In genomic region chr11:104727095-104727494, GRCh38 we compare ENCODE assay signal across 20 cellular contexts.
DNase-seq lines count a peak whose midpoint lies in the region; ATAC-seq and TF ChIP-seq lines count a peak whose summit lies in the region.
"Had no signal": no experiment of that assay in that cellular context is flagged by ENCODE, and none has a peak within 500 bp of the region (broad histone marks: within the 10 kb centered on the region; RNA-seq: fewer than 3 reads in every experiment).

No MANE protein-coding gene starts in this region.

- H3K56ac ChIP-seq in H9 (ENCODE audit: insufficient read length, low read depth, low read length): no peak overlapping the region

- H2BK15ac ChIP-seq in H9 (ENCODE audit: low read depth, low read length): no peak overlapping the region

- H3K9me2 ChIP-seq in Loucy (replicated peaks; ENCODE audit: low read depth, low read length): no peaks in the 10 kb centered on the region
- H3K9me2 ChIP-seq in neural cell (ENCODE audit: insufficient read depth, low read length): no peaks in the 10 kb centered on the region

- no peak overlapping the region for H3K18ac ChIP-seq in H9 (ENCODE audit: insufficient read length, low read depth, low read length)

- H3K27me3 ChIP-seq in DND-41 (ENCODE audit: insufficient read depth, low read length, poor library complexity): no peaks in the 10 kb centered on the region
- H3K27me3 ChIP-seq in Loucy (ENCODE audit: insufficient read depth, low read length, poor library complexity, severe bottlenecking): no peaks in the 10 kb centered on the region
- H3K27me3 ChIP-seq in neural cell (ENCODE audit: insufficient read depth, low read depth, low read length): no peaks in the 10 kb centered on the region
- no peaks in the 10 kb centered on the region for H3K27me3 ChIP-seq in H9 (ENCODE audit: insufficient read depth, low read length)
- H3K27me3 ChIP-seq: BE2C, BLaER1 had no signal

- H3K27ac ChIP-seq in DND-41 (ENCODE audit: low read length) (no peak overlapping the region), neural cell (ENCODE audit: low read length) (peak overlapping the region; percentile 29), H9 (ENCODE audit: insufficient read length, low read depth, low read length) (no peak overlapping the region)
- H3K27ac ChIP-seq: BLaER1 had no signal

- no peak overlapping the region for H3K4me3 Mint-ChIP-seq in H9
- H3K4me3 Mint-ChIP-seq: CD14-positive monocyte; CD4-positive, alpha-beta memory T cell; CD4-positive, CD25-positive, alpha-beta regulatory T cell; CD8-positive, alpha-beta memory T cell had no signal

- H3K4me3 ChIP-seq in DND-41 (ENCODE audit: low read depth in 1 of 2, low read length in 2 of 2) (no peak overlapping the region), Loucy (ENCODE audit: low read length, poor library complexity, severe bottlenecking) (no peak overlapping the region), neural cell (ENCODE audit: low read length) (no peak overlapping the region)
- H3K4me3 ChIP-seq: BLaER1 had no signal

- H3K23me2 ChIP-seq in H9 (ENCODE audit: insufficient read length, low read depth, low read length, poor library complexity, severe bottlenecking): no peaks in the 10 kb centered on the region

- no peaks in the 10 kb centered on the region for H4K20me1 ChIP-seq in DND-41 (ENCODE audit: insufficient read depth, low read length)
- H4K20me1 ChIP-seq in Loucy (ENCODE audit: insufficient read depth, low read length, poor library complexity, severe bottlenecking): no peaks in the 10 kb centered on the region
- no peaks in the 10 kb centered on the region for H4K20me1 ChIP-seq in neural cell (ENCODE audit: insufficient read depth)
- H4K20me1 ChIP-seq in H9 (ENCODE audit: control insufficient read depth, insufficient read depth, insufficient read length): no peaks in the 10 kb centered on the region
- H4K20me1 ChIP-seq: BLaER1 had no signal

- H3F3A ChIP-seq in Loucy (ENCODE audit: low read depth): no peaks in the 10 kb centered on the region
- no peaks in the 10 kb centered on the region for H3F3A ChIP-seq in neural cell (ENCODE audit: insufficient read depth, low read length, poor library complexity, severe bottlenecking)

- no peak overlapping the region for H2BK20ac ChIP-seq in H9 (ENCODE audit: low read depth, low read length, poor library complexity, severe bottlenecking)

- DNase-seq in DND-41 (no peak), H9 (no peak), SKM-1 treated with dmso at 0.1 percent for 144 hours (lab: John Stamatoyannopoulos, UW; ENCODE audit: unreplicated experiment) (no peak)
- DNase-seq: 8988T; ACHN; BE2C; C1 segment of cervical spinal cord; CD4-positive, alpha-beta memory T cell; CD4-positive, CD25-positive, alpha-beta regulatory T cell; CD8-positive, alpha-beta memory T cell; COR-L47; DMS153; DMS53; DMS79; GF-D8 had no signal

- no peak overlapping the region for H2BK12ac ChIP-seq in H9 (ENCODE audit: insufficient read length, low read depth, low read length)

- H3K4me2 ChIP-seq in DND-41 (ENCODE audit: insufficient read depth, low read length): no peak overlapping the region
- H3K4me2 ChIP-seq in Loucy (ENCODE audit: low read depth, low read length, poor library complexity, severe bottlenecking): no peak overlapping the region
- H3K4me2 ChIP-seq in neural cell (ENCODE audit: low read length): no peak overlapping the region
- H3K4me2 ChIP-seq in H9 (ENCODE audit: insufficient read depth, insufficient read length, low read length): no peak overlapping the region
- H3K4me2 ChIP-seq: BLaER1 had no signal

- no peak overlapping the region for H3K4ac ChIP-seq in H9 (ENCODE audit: low read depth, low read length)

- H3K79me1 ChIP-seq in H9 (ENCODE audit: insufficient read depth, low read depth, low read length, poor library complexity, severe bottlenecking): no peaks in the 10 kb centered on the region

- no peak overlapping the region for H2BK5ac ChIP-seq in H9 (ENCODE audit: insufficient read length, low read length)

- no peaks in the 10 kb centered on the region for H3K27me3 Mint-ChIP-seq in H9 (ENCODE audit: low read depth)
- H3K27me3 Mint-ChIP-seq: CD4-positive, alpha-beta memory T cell; CD4-positive, CD25-positive, alpha-beta regulatory T cell; CD8-positive, alpha-beta memory T cell had no signal

- no peak overlapping the region for H3K23ac ChIP-seq in H9 (ENCODE audit: insufficient read length, low read depth, low read length)

- H3K9me3 ChIP-seq in DND-41 (ENCODE audit: insufficient read depth, low read length, severe bottlenecking) (peaks cover 12% of the 10 kb centered on the region), Loucy (ENCODE audit: insufficient read depth, low read depth, low read length) (peaks cover 8% of the 10 kb centered on the region; the same call in 1 of the 2 replicates), neural cell (ENCODE audit: low read length) (no peaks in the 10 kb centered on the region), H9 (ENCODE audit: control insufficient read depth, low read depth, low read length) (no peaks in the 10 kb centered on the region)
- H3K9me3 ChIP-seq: BE2C, BLaER1 had no signal

- ATAC-seq in DND-41 (ENCODE audit: insufficient read depth, low read depth) (no peak), HG03565 (IDR thresholded peaks at IDR 0.05; ENCODE audit: unreplicated experiment) (no peak)

- TF ChIP-seq CTCF in DND-41 (IDR thresholded peaks at IDR 0.05; ENCODE audit: borderline replicate concordance, extremely low read depth, low read length, poor library complexity, severe bottlenecking): no peak
- TF ChIP-seq CTCF in Loucy (conservative IDR thresholded peaks at IDR 0.05; ENCODE audit: low read length): no peak
- no peak for TF ChIP-seq CTCF in neural cell (IDR thresholded peaks at IDR 0.05; ENCODE audit: poor library complexity, severe bottlenecking)
- no peak for TF ChIP-seq CTCF in H9 (conservative IDR thresholded peaks at IDR 0.05)

- WGBS in H9 (ENCODE audit: extremely low coverage, insufficient read length, low lambda C conversion rate): no CpG with 5 or more reads among the region's 1 CpG

- H3K9ac ChIP-seq in DND-41 (ENCODE audit: low read depth, low read length) (no peak overlapping the region), Loucy (ENCODE audit: low read depth, low read length, poor library complexity, severe bottlenecking) (no peak overlapping the region), neural cell (ENCODE audit: low read length) (no peak overlapping the region), H9 (ENCODE audit: extremely low read depth, insufficient read length, low read length) (no peak overlapping the region)
- H3K9ac ChIP-seq: BLaER1 had no signal

- TF ChIP-seq RAD21 in neural cell (conservative IDR thresholded peaks at IDR 0.05): no peak

- H4K5ac ChIP-seq in H9 (ENCODE audit: insufficient read length, low read depth, low read length): no peak overlapping the region

- no peaks in the 10 kb centered on the region for H3K79me2 ChIP-seq in DND-41 (ENCODE audit: insufficient read depth, low read length)
- no peaks in the 10 kb centered on the region for H3K79me2 ChIP-seq in Loucy (ENCODE audit: insufficient read depth, low read length)
- H3K79me2 ChIP-seq in neural cell (replicated peaks; ENCODE audit: insufficient read depth, low read length): no peaks in the 10 kb centered on the region
- H3K79me2 ChIP-seq in H9 (ENCODE audit: insufficient read depth, low read length): no peaks in the 10 kb centered on the region

- H4K91ac ChIP-seq in H9 (ENCODE audit: insufficient read length, low read depth, low read length): no peak overlapping the region

- no peak overlapping the region for H2AK5ac ChIP-seq in H9 (ENCODE audit: insufficient read length, low read length)

- H4K8ac ChIP-seq in H9 (replicated peaks; ENCODE audit: insufficient read length, low read depth, low read length): no peak overlapping the region

- H3K4me1 Mint-ChIP-seq in H9: peaks cover 4 to 5% of the 10 kb centered on the region in 2 experiments; a peak in 3 of 4 replicates
- H3K4me1 Mint-ChIP-seq: CD14-positive monocyte had no signal

- H2AFZ ChIP-seq in DND-41 (ENCODE audit: low read depth, low read length) (peak overlapping the region; percentile 51; the same call in 1 of the 2 replicates), Loucy (ENCODE audit: low read length) (peak overlapping the region; percentile 73), neural cell (ENCODE audit: low read depth, low read length) (no peak overlapping the region), H9 (ENCODE audit: low read length) (no peak overlapping the region)

- no peak overlapping the region for H2BK120ac ChIP-seq in H9 (ENCODE audit: low read depth, low read length, poor library complexity, severe bottlenecking)

- H3T11ph ChIP-seq in H9 (ENCODE audit: low read length): no peak overlapping the region

- peaks cover 5 to 17% of the 10 kb centered on the region in 2 experiments for H3K9me3 Mint-ChIP-seq in H9

- H3K36me3 ChIP-seq in DND-41 (ENCODE audit: insufficient read depth, low read length): no peaks in the 10 kb centered on the region
- H3K36me3 ChIP-seq in Loucy (ENCODE audit: insufficient read depth, low read length): no peaks in the 10 kb centered on the region
- no peaks in the 10 kb centered on the region for H3K36me3 ChIP-seq in neural cell (ENCODE audit: insufficient read depth, low read length)
- H3K36me3 ChIP-seq: BE2C, BLaER1 had no signal

- peaks cover 19% of the 10 kb centered on the region for H3K4me1 ChIP-seq in DND-41 (ENCODE audit: insufficient read depth, low read length)
- peaks cover 23% of the 10 kb centered on the region for H3K4me1 ChIP-seq in Loucy (ENCODE audit: insufficient read depth, low read length, poor library complexity, severe bottlenecking)
- H3K4me1 ChIP-seq in H9 (ENCODE audit: insufficient read depth, low read length): no peaks in the 10 kb centered on the region
- H3K4me1 ChIP-seq: BLaER1 had no signal

- H3K36me3 Mint-ChIP-seq in H9 (ENCODE audit: insufficient read depth in 1 of 3, low read depth in 3 of 3): peaks cover 8 to 13% (median 12%) of the 10 kb centered on the region in 3 experiments
- H3K36me3 Mint-ChIP-seq: CD14-positive monocyte; CD4-positive, CD25-positive, alpha-beta regulatory T cell had no signal

- no peak overlapping the region for H3K14ac ChIP-seq in H9 (ENCODE audit: insufficient read depth, low read length)

- H3K27ac Mint-ChIP-seq in H9: no peak overlapping the region
- H3K27ac Mint-ChIP-seq: CD4-positive, CD25-positive, alpha-beta regulatory T cell; CD8-positive, alpha-beta memory T cell had no signal

- TF ChIP-seq EP300 in neural cell (conservative IDR thresholded peaks at IDR 0.05; ENCODE audit: poor library complexity, severe bottlenecking): peak; percentile 95

TF ChIP-seq in neural cell, 6 proteins besides CTCF, POLR2A, EP300 and RAD21 (continues in another document):
- no peak for TF ChIP-seq MXI1 (conservative IDR thresholded peaks at IDR 0.05; ENCODE audit: poor library complexity, severe bottlenecking)
- no peak for TF ChIP-seq TAF1 (IDR thresholded peaks at IDR 0.05; ENCODE audit: low read depth)
- TF ChIP-seq SMC3 (conservative IDR thresholded peaks at IDR 0.05; ENCODE audit: poor library complexity): no peak

Comparison
In these comparisons a context has a peak if more than half of its experiments do, and no peak if none do; other contexts are left out.
1. H2AFZ ChIP-seq: peak in DND-41 (single experiment) and Loucy (single experiment); none in neural cell (single experiment) and H9 (single experiment).